In the genomic region with DNA sequence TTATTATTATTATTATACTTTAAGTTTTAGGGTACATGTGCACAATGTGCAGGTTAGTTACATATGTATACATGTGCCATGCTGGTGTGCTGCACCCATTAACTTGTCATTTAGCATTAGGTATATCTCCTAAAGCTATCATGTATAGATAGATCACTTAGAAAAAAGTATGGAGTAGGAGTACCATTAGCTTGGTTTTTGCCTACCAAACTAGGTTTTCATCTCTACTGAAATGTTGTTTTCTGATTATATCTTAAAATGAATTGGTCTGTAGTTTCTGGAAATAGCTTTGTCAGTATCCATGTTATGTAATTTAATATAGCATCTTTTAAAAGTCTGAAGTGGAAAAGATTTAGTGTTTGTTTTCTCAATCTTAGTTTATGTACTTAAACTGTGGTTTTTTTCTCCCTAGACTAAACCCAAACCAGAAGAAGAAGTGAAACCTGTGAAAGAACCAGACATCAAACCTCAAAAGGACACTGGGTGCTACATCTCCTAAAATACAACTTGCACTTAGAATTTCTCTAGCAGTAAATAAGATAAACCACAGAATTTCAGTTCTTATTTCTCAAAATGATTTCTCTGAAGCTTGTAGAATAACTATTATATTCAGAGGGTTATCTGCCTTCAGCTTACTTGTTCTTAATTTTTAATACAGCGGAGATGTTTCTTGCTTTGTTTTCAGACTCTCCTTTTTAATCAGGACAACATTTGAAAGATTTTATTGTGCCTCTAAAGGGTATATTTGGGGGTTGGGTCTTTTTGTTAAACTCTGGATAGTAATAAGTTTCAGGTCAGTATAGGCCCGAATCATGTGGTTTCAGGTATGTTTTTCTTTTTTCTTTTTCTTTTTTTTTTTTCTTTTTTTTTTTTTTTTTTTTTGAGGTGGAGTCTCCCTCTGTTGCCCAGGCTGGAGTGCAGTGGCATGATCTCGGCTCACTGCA, we compare ENCODE assay signal across 1 cellular context.
TF ChIP-seq lines count a peak whose summit lies in the region.

No MANE protein-coding gene starts in this region.

TF ChIP-seq in GM12878, 131 proteins besides CTCF, POLR2A, EP300 and RAD21 (continued from another document):
- TF ChIP-seq, protein P1, sequence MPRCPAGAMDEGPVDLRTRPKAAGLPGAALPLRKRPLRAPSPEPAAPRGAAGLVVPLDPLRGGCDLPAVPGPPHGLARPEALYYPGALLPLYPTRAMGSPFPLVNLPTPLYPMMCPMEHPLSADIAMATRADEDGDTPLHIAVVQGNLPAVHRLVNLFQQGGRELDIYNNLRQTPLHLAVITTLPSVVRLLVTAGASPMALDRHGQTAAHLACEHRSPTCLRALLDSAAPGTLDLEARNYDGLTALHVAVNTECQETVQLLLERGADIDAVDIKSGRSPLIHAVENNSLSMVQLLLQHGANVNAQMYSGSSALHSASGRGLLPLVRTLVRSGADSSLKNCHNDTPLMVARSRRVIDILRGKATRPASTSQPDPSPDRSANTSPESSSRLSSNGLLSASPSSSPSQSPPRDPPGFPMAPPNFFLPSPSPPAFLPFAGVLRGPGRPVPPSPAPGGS (IDR thresholded peaks at IDR 0.05; ENCODE audit: borderline replicate concordance, insufficient read depth, low read depth, low read length, poor library complexity, severe bottlenecking), result peak; percentile 47
- TF ChIP-seq GATAD2B (conservative IDR thresholded peaks at IDR 0.05; ENCODE audit: low read depth), result peak; percentile 62; the same call in 1 of the 2 replicates
- no peak for TF ChIP-seq ESRRA (IDR thresholded peaks at IDR 0.05; ENCODE audit: low read length)
- TF ChIP-seq BRCA1 (IDR thresholded peaks at IDR 0.05; ENCODE audit: low read depth, low read length), result no peak
- peak; percentile 95 for TF ChIP-seq CBFB (IDR thresholded peaks at IDR 0.05; ENCODE audit: low read depth)
- 0 out of 2 replicates have a peak, but pooled peaks have one; percentile 37 for TF ChIP-seq EZH2 (IDR thresholded peaks at IDR 0.05; ENCODE audit: borderline replicate concordance, control insufficient read depth, low read depth, low read length)
- TF ChIP-seq ZNF24 (IDR thresholded peaks at IDR 0.05), result peak; percentile 54; the same call in 1 of the 2 replicates
- TF ChIP-seq DPF2 (IDR thresholded peaks at IDR 0.05), result peak; percentile 96
- no peak for TF ChIP-seq CHD1 (IDR thresholded peaks at IDR 0.05; ENCODE audit: low read depth, low read length)
- peak; percentile 31 for TF ChIP-seq SP1 (IDR thresholded peaks at IDR 0.05; ENCODE audit: low read depth, low read length)
